ENCODE assay signal across 11 cellular contexts in the genomic region with DNA sequence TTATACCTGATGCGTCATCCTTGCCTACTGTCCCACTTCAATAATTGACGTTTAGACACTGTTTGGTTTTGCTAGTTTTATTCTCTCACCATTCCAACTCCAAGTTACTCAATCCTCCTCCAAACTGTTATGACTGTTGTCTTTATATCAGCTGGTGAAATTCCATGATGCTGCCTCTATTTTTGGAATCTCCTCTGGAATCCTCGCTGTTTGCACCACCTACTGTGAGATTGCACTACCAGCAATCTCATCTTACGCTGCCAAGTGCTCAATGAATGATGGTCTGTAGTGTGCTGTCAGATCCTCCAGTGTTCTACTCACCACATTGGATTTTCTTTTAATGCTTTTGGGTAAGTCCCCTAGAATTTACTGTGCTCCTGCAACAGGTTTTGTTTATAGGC. TPM values are rescaled to one million over a fixed set of nuclear protein-coding genes. Genes with fewer than 3 reads are reported as not detected.
DNase-seq lines count a peak whose midpoint lies in the region; ATAC-seq and TF ChIP-seq lines count a peak whose summit lies in the region.
"Had no signal": no experiment of that assay in that cellular context is flagged by ENCODE, and none has a peak within 500 bp of the region (broad histone marks: within the 10 kb centered on the region; RNA-seq: fewer than 3 reads in every experiment).

No MANE protein-coding gene starts in this region.

- 71% methylated on average over 3 of the region's 4 CpGs; no CpG with 5 or more reads in 1 of the 2 experiments for WGBS in mesodermal cell (ENCODE audit: insufficient coverage in 2 of 2), 2 experiments

- ATAC-seq in HG02588 (IDR thresholded peaks at IDR 0.05; ENCODE audit: unreplicated experiment) = no peak
- ATAC-seq: K562 had no signal

- POLR2A ChIA-PET in A673 (lab: Charles Lee; ENCODE audit: low non-redundant PET) = no interaction called here

- no peak overlapping the region for H3K4me3 ChIP-seq in A673 (ENCODE audit: low read depth, low read length, poor library complexity, severe bottlenecking)
- no peak overlapping the region for H3K4me3 ChIP-seq in mesodermal cell (ENCODE audit: extremely low read depth, insufficient read depth, low read length, poor library complexity, severe bottlenecking)
- H3K4me3 ChIP-seq: K562 had no signal

- H3K36me3 ChIP-seq in A673 (ENCODE audit: insufficient read depth, low read length, poor library complexity, severe bottlenecking) = no peaks in the 10 kb centered on the region
- H3K36me3 ChIP-seq in mesodermal cell (ENCODE audit: control insufficient read depth, insufficient read depth, low read length) = no peaks in the 10 kb centered on the region

- in situ Hi-C loops in ACHN (cut with HindIII; ENCODE audit: low pct_ligation_motif_present, low pct_unique_long_range_greater_than_20kb, low sequenced_read_pairs) = no loop called here

- 0 out of 2 replicates have a peak, but pooled peaks have one; percentile 8 for TF ChIP-seq CTCF in A673 (conservative IDR thresholded peaks at IDR 0.05; ENCODE audit: low read depth, low read length)

- no TSS peak for BruUV-seq in A673 (replicated peaks; lab: Mats Ljungman, UMichigan)

- DNase-seq in A673 (ENCODE audit: low spot score) (peak; percentile 64), HS-5 (ENCODE audit: low read depth) (peak; percentile 46), dedifferentiated amniotic fluid mesenchymal stem cell (ENCODE audit: extremely low spot score) (peak; percentile 45), CD1c-positive myeloid dendritic cell (ENCODE audit: extremely low spot score) (no peak), NCI-H2107 treated with DMSO at 0.1 percent for 48 hours (lab: John Stamatoyannopoulos, UW; ENCODE audit: unreplicated experiment) (no peak), ACHN (no peak)
- DNase-seq: activated CD8-positive, alpha-beta memory T cell treated with anti-CD3 and anti-CD28 coated beads, Interleukin-2, amount 50 U/mL, for 48 hours had no signal

- H3K9me3 ChIP-seq in A673 (ENCODE audit: low read depth, low read length, poor library complexity, severe bottlenecking) (no peaks in the 10 kb centered on the region), mesodermal cell (ENCODE audit: control insufficient read depth, low read length) (no peaks in the 10 kb centered on the region)

- intact Hi-C loops in A673 (cut with micrococcal nuclease; ENCODE audit: unreplicated experiment) = no loop called here

- H3K27me3 ChIP-seq in A673 (replicated peaks; ENCODE audit: insufficient read depth, low read depth, low read length, poor library complexity) = no peaks in the 10 kb centered on the region

- peaks cover 29% of the 10 kb centered on the region for H3K4me1 ChIP-seq in A673 (ENCODE audit: insufficient read depth, low read length, poor library complexity, severe bottlenecking)
- H3K4me1 ChIP-seq in mesodermal cell (ENCODE audit: control insufficient read depth, insufficient read depth, low read length, poor library complexity, severe bottlenecking) = peaks cover 9% of the 10 kb centered on the region

- CTCF ChIA-PET in A673 (lab: Charles Lee) = no interaction called here

- H3K27ac ChIP-seq in A673 (ENCODE audit: low read depth, low read length, poor library complexity, severe bottlenecking) (no peak overlapping the region), mesodermal cell (ENCODE audit: low read depth, low read length, severe bottlenecking) (peak overlapping the region; percentile 67)
- H3K27ac ChIP-seq: C4-2B had no signal

RNA-seq across cellular contexts. Expression of gene PCDH18, which starts 13.2 kb away (rescaled TPM):
- 7.8 and 10.0 TPM in 2 replicates for total RNA-seq in A673 (2021)
- polyA plus RNA-seq in mesodermal cell (2013, experiment 1 of 2) = 47.9 TPM
- 43.3 TPM for polyA plus RNA-seq in mesodermal cell (2013, experiment 2 of 2)

Comparison
In these comparisons a context has a peak if more than half of its experiments do, and no peak if none do; other contexts are left out.
1. DNase-seq: peak in A673 (single experiment), HS-5 (single experiment) and dedifferentiated amniotic fluid mesenchymal stem cell (single experiment); none in CD1c-positive myeloid dendritic cell (single experiment), NCI-H2107 treated with DMSO at 0.1 percent for 48 hours (single experiment) and ACHN (single experiment).